ENCODE assay signal across 22 cellular contexts in genomic region chr2:15722980-15723379, GRCh38.
DNase-seq lines count a peak whose midpoint lies in the region; ATAC-seq, FAIRE-seq and TF ChIP-seq lines count a peak whose summit lies in the region.
"Had no signal": no experiment of that assay in that cellular context is flagged by ENCODE, and none has a peak within 500 bp of the region (broad histone marks: within the 10 kb centered on the region; RNA-seq: fewer than 3 reads in every experiment).

No MANE protein-coding gene starts in this region.

- H3K4me3 ChIP-seq in endodermal cell (ENCODE audit: low read length), result no peak overlapping the region
- H3K4me3 ChIP-seq: BLaER1 had no signal

- no peak for ATAC-seq in HG02759 (IDR thresholded peaks at IDR 0.05; ENCODE audit: unreplicated experiment)

- peaks cover 32% of the 10 kb centered on the region for H3K27me3 Mint-ChIP-seq in endodermal cell (ENCODE audit: insufficient read depth)
- H3K27me3 Mint-ChIP-seq in Calu3 (ENCODE audit: unreplicated experiment), result peaks cover 71% of the 10 kb centered on the region

- no peaks in the 10 kb centered on the region for H3K36me3 Mint-ChIP-seq in endodermal cell (ENCODE audit: low read depth)
- no peaks in the 10 kb centered on the region for H3K36me3 Mint-ChIP-seq in Calu3 (ENCODE audit: insufficient read depth, unreplicated experiment)
- H3K36me3 Mint-ChIP-seq: CD14-positive monocyte; CD4-positive, alpha-beta memory T cell; CD4-positive, CD25-positive, alpha-beta regulatory T cell; CD8-positive, alpha-beta memory T cell had no signal

- H3K4me1 Mint-ChIP-seq in endodermal cell (no peaks in the 10 kb centered on the region), Calu3 (ENCODE audit: low read depth, unreplicated experiment) (no peaks in the 10 kb centered on the region)
- H3K4me1 Mint-ChIP-seq: CD14-positive monocyte; CD4-positive, alpha-beta memory T cell; CD4-positive, CD25-positive, alpha-beta regulatory T cell; CD8-positive, alpha-beta memory T cell had no signal

- CTCF ChIA-PET in Calu3 (lab: Charles Lee), result no interaction called here

- no peaks in the 10 kb centered on the region for H3K9me3 ChIP-seq in endodermal cell (ENCODE audit: control insufficient read depth, low read length)
- H3K9me3 ChIP-seq: BE2C, BLaER1 had no signal

- H3K4me3 Mint-ChIP-seq in endodermal cell (no peak overlapping the region), Calu3 (ENCODE audit: low read depth, unreplicated experiment) (no peak overlapping the region)
- H3K4me3 Mint-ChIP-seq: CD14-positive monocyte; CD4-positive, alpha-beta memory T cell; CD4-positive, CD25-positive, alpha-beta regulatory T cell; CD8-positive, alpha-beta memory T cell had no signal

- no peaks in the 10 kb centered on the region for H3K4me1 ChIP-seq in endodermal cell (ENCODE audit: control insufficient read depth, insufficient read depth, low read length)
- H3K4me1 ChIP-seq: BE2C had no signal

- no TSS peak for BruUV-seq in Calu3 (replicated peaks; lab: Mats Ljungman, UMichigan)

- H3K9me3 Mint-ChIP-seq in endodermal cell (no peaks in the 10 kb centered on the region), Calu3 (ENCODE audit: low read depth, unreplicated experiment) (no peaks in the 10 kb centered on the region)
- H3K9me3 Mint-ChIP-seq: CD4-positive, alpha-beta memory T cell; CD4-positive, CD25-positive, alpha-beta regulatory T cell had no signal

- H3K27ac ChIP-seq in endodermal cell (ENCODE audit: low read depth, low read length), result no peak overlapping the region
- H3K27ac ChIP-seq: BLaER1 had no signal

- DNase-seq in SK-N-DZ (ENCODE audit: low spot score), result peak; percentile 93
- DNase-seq in endodermal cell, result peak; percentile 12
- DNase-seq in frontal cortex (ENCODE audit: low spot score in 2 of 2), result no peak
- DNase-seq in Calu3, result no peak
- DNase-seq: 8988T; ACHN; BE2C; C1 segment of cervical spinal cord; CD4-positive, alpha-beta memory T cell; CD4-positive, CD25-positive, alpha-beta regulatory T cell; CD8-positive, alpha-beta memory T cell; COR-L47; DMS79 treated with DMSO at 0.1 percent for 48 hours; GF-D8 had no signal

- WGBS in endodermal cell (ENCODE audit: insufficient coverage in 1 of 2, insufficient read length in 1 of 2), 2 experiments, result 95 to 99% methylated on average over 3 of the region's 3 CpGs

- FAIRE-seq in frontal cortex (lab: Jason Lieb, UNC), result no peak
- FAIRE-seq: A204.1, D721Med, G401.6, GM12891, GM19239 had no signal

- TF ChIP-seq CTCF in endodermal cell (conservative IDR thresholded peaks at IDR 0.05) (no peak), Calu3 (IDR thresholded peaks at IDR 0.05; ENCODE audit: unreplicated experiment) (no peak)

- no peak overlapping the region for H3K27ac Mint-ChIP-seq in endodermal cell
- no peak overlapping the region for H3K27ac Mint-ChIP-seq in Calu3 (ENCODE audit: unreplicated experiment)
- H3K27ac Mint-ChIP-seq: CD14-positive monocyte; CD4-positive, alpha-beta memory T cell; CD4-positive, CD25-positive, alpha-beta regulatory T cell; CD8-positive, alpha-beta memory T cell had no signal

- H3K9ac ChIP-seq in endodermal cell (ENCODE audit: extremely low read depth, low read length, poor library complexity, severe bottlenecking), result no peak overlapping the region
- H3K9ac ChIP-seq: BLaER1 had no signal

- H3K36me3 ChIP-seq in endodermal cell (ENCODE audit: control insufficient read depth, insufficient read depth, low read length), result no peaks in the 10 kb centered on the region
- H3K36me3 ChIP-seq: BE2C, BLaER1 had no signal

- H3K27me3 ChIP-seq in endodermal cell (ENCODE audit: control insufficient read depth, insufficient read depth, low read length, poor library complexity, severe bottlenecking), result no peaks in the 10 kb centered on the region
- H3K27me3 ChIP-seq: BE2C, BLaER1 had no signal

- intact Hi-C loops in Calu3 (cut with micrococcal nuclease; ENCODE audit: unreplicated experiment), result no loop called here

Comparison
In these comparisons a context has a peak if more than half of its experiments do, and no peak if none do; other contexts are left out.
1. DNase-seq: peak in SK-N-DZ (single experiment) and endodermal cell (single experiment); none in frontal cortex (0 of 2) and Calu3 (single experiment).